Comparison of ENCODE assay signal across 1 cellular context in genomic region chr14:99930420-99931274, GRCh38.
TF ChIP-seq lines count a peak whose summit lies in the region.

No MANE protein-coding gene starts in this region.

TF ChIP-seq in GM12878, 131 proteins besides CTCF, POLR2A, EP300 and RAD21 (continued from another document and continues in another):
- TF ChIP-seq ZNF687 (IDR thresholded peaks at IDR 0.05) (no peak), ATF2 (IDR thresholded peaks at IDR 0.05; ENCODE audit: low read length) (peak; percentile 82), CREB1 (IDR thresholded peaks at IDR 0.05; ENCODE audit: low read depth) (peak; percentile 79), YBX1 (IDR thresholded peaks at IDR 0.05) (no peak), YY1 (IDR thresholded peaks at IDR 0.05; ENCODE audit: low read depth, low read length) (0 out of 2 replicates have a peak, but pooled peaks have one; percentile 16), MTA2 (IDR thresholded peaks at IDR 0.05; ENCODE audit: low read depth) (peak; percentile 88), CBX3 (IDR thresholded peaks at IDR 0.05; ENCODE audit: borderline replicate concordance, low read depth) (no peak), JUND (IDR thresholded peaks at IDR 0.05; ENCODE audit: low read depth, low read length) (peak; percentile 77; the same call in 1 of the 2 replicates), RUNX3 (IDR thresholded peaks at IDR 0.05; ENCODE audit: low read length) (peak; percentile 51), CHD1 (IDR thresholded peaks at IDR 0.05; ENCODE audit: low read depth, low read length) (no peak), TCF7 (IDR thresholded peaks at IDR 0.05; ENCODE audit: borderline replicate concordance) (peak; percentile 95), SIN3A (IDR thresholded peaks at IDR 0.05; ENCODE audit: low read depth, low read length) (no peak), KLF5 (IDR thresholded peaks at IDR 0.05; ENCODE audit: partially characterized antibody) (no peak), SKIL (IDR thresholded peaks at IDR 0.05; ENCODE audit: low read depth, poor library complexity, severe bottlenecking) (peak; percentile 75), NFIC (IDR thresholded peaks at IDR 0.05; ENCODE audit: low read depth, low read length) (peak; percentile 53; the same call in 1 of the 2 replicates), RCOR1 (conservative IDR thresholded peaks at IDR 0.05; ENCODE audit: low read depth, low read length) (no peak), RFX5 (IDR thresholded peaks at IDR 0.05; ENCODE audit: low read depth, low read length) (no peak), MTA3 (IDR thresholded peaks at IDR 0.05; ENCODE audit: borderline replicate concordance, low read length) (peak; percentile 73; the same call in 1 of the 2 replicates), IRF4 (IDR thresholded peaks at IDR 0.05; ENCODE audit: low read depth, low read length) (peak; percentile 91), E4F1 (IDR thresholded peaks at IDR 0.05; ENCODE audit: borderline replicate concordance, partially characterized antibody) (no peak), RELA (IDR thresholded peaks at IDR 0.05; ENCODE audit: borderline replicate concordance, partially characterized antibody) (peak; percentile 93), BCLAF1 (IDR thresholded peaks at IDR 0.05) (no peak), TARDBP (IDR thresholded peaks at IDR 0.05; ENCODE audit: borderline replicate concordance) (no peak), FOXK2 (IDR thresholded peaks at IDR 0.05) (no peak), BCL3 (IDR thresholded peaks at IDR 0.05; ENCODE audit: borderline replicate concordance, insufficient read depth, low read depth, low read length, poor library complexity, severe bottlenecking) (no peak), CBFB (IDR thresholded peaks at IDR 0.05; ENCODE audit: low read depth) (no peak), RBBP5 (conservative IDR thresholded peaks at IDR 0.05) (no peak), BHLHE40 (IDR thresholded peaks at IDR 0.05; ENCODE audit: borderline replicate concordance in 1 of 2, low read depth in 2 of 2, low read length in 1 of 2) (peak in 1 of 2 experiments; percentile 53; a peak in 1 of 4 replicates), NR2F1 (conservative IDR thresholded peaks at IDR 0.05) (peak; percentile 68), SMC3 (IDR thresholded peaks at IDR 0.05; ENCODE audit: borderline replicate concordance, low read length) (no peak), PRDM15 (CRISPR knock-in tag; IDR thresholded peaks at IDR 0.05) (no peak), SMARCA5 (IDR thresholded peaks at IDR 0.05) (no peak), NBN (IDR thresholded peaks at IDR 0.05) (peak; percentile 82; the same call in 1 of the 2 replicates), NKRF (conservative IDR thresholded peaks at IDR 0.05) (no peak), EED (IDR thresholded peaks at IDR 0.05; ENCODE audit: low read depth) (peak; percentile 33), FOXM1 (IDR thresholded peaks at IDR 0.05; ENCODE audit: low read depth, low read length) (no peak; the same call in 1 of the 2 replicates), SUZ12 (IDR thresholded peaks at IDR 0.05; ENCODE audit: unreplicated experiment) (no peak), NFYA (IDR thresholded peaks at IDR 0.05; ENCODE audit: borderline replicate concordance, low read depth, low read length) (no peak), CREM (IDR thresholded peaks at IDR 0.05; ENCODE audit: low read depth) (peak; percentile 80), MYB (IDR thresholded peaks at IDR 0.05; ENCODE audit: borderline replicate concordance, low read depth, low read length) (no peak), TCF12 (IDR thresholded peaks at IDR 0.05; ENCODE audit: low read depth, low read length) (peak; percentile 68), ZNF207 (IDR thresholded peaks at IDR 0.05; ENCODE audit: borderline replicate concordance) (no peak), ZNF217 (IDR thresholded peaks at IDR 0.05) (no peak), TBL1XR1 (IDR thresholded peaks at IDR 0.05; ENCODE audit: low read depth, low read length) (0 out of 2 replicates have a peak, but pooled peaks have one; percentile 27), HCFC1 (IDR thresholded peaks at IDR 0.05; ENCODE audit: low read length) (no peak), IKZF1 (conservative IDR thresholded peaks at IDR 0.05) (peak; percentile 24; the same call in 1 of the 2 replicates)
